ENCODE assay signal across 12 cellular contexts in the genomic region with DNA sequence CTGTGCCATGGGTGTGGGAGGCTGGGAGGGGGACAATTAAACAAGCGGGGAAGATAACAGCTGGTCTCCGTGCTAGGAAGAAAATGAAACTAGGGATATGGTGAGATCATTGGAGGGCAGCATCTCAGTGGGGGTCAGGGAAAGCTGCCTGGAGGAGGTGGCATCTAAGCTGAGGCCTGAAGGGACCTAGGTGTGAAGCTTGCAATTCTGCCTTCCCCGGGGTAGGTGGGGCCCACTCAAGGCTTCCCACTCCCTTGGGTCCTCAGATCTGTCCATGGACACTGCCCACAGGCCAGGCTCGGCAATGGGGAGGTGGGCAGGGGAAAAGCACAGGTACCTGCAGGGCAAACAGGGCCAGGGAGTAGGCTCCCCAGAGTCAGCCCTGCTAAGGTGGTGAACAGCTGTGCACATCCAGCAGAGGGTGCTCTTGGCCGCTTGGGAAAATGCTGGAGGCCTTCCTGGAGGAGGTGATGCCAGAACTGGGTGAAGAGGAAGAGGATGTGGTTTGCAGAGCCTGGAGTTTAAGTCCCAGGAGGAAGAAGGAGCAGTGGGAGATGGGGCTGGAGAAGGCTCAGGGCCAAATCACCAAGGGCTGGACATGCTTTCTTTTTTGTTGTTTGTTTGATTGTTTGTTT. TPM values are rescaled to one million over a fixed set of nuclear protein-coding genes. Genes with fewer than 3 reads are reported as not detected.
DNase-seq lines count a peak whose midpoint lies in the region; ATAC-seq, FAIRE-seq and TF ChIP-seq lines count a peak whose summit lies in the region.
"Had no signal": no experiment of that assay in that cellular context is flagged by ENCODE, and none has a peak within 500 bp of the region (broad histone marks: within the 10 kb centered on the region; RNA-seq: fewer than 3 reads in every experiment).

No MANE protein-coding gene starts in this region.

- no peak for TF ChIP-seq POLR2A in K562 (conservative IDR thresholded peaks at IDR 0.05)

- H2AFZ ChIP-seq in KMS-11 (ENCODE audit: low read depth) (no peak overlapping the region), K562 (ENCODE audit: low read depth, low read length) (no peak overlapping the region)

- no peak for FAIRE-seq in K562 (lab: Jason Lieb, UNC)

- no peaks in the 10 kb centered on the region for H3K27me3 ChIP-seq in KMS-11 (ENCODE audit: insufficient read depth, low read depth)
- peaks cover 4 to 35% of the 10 kb centered on the region in 2 experiments for H3K27me3 ChIP-seq in K562 (ENCODE audit: control insufficient read depth in 2 of 2, insufficient read depth in 2 of 2, low read length in 2 of 2)
- H3K27me3 ChIP-seq: BLaER1 treated with 17β-estradiol and CSF1 and Interleukin-3, amounts not matched to agents 10 nM and 100 nM; Peyer's patch had no signal

- CTCF ChIA-PET in K562 (lab: Yijun Ruan, JAX; ENCODE audit: low intra/inter-chr PET ratio) = no interaction called here

- H3K9me3 ChIP-seq in K562 (replicated peaks; ENCODE audit: control insufficient read depth, insufficient read depth, low read depth, low read length) = no peaks in the 10 kb centered on the region
- H3K9me3 ChIP-seq: BLaER1 treated with 17β-estradiol and CSF1 and Interleukin-3, amounts not matched to agents 10 nM and 100 nM; Peyer's patch had no signal

- H3K79me2 ChIP-seq in KMS-11 (ENCODE audit: insufficient read depth, low read depth) = no peaks in the 10 kb centered on the region
- no peaks in the 10 kb centered on the region for H3K79me2 ChIP-seq in K562 (ENCODE audit: control insufficient read depth, insufficient read depth, low read length)

- H3K4me2 ChIP-seq in KMS-11 (no peak overlapping the region), K562 (ENCODE audit: insufficient read depth, low read length) (no peak overlapping the region)

- peak in 1 of 2 experiments; percentile 42; a peak in 2 of 4 replicates for TF ChIP-seq RAD21 in K562 (CRISPR knock-in tag; conservative IDR thresholded peaks at IDR 0.05 in 1 of 2, IDR thresholded peaks at IDR 0.05 in 1 of 2)

- no TSS peak for BruUV-seq in K562 (replicated peaks; lab: Mats Ljungman, UMichigan)

- POLR2A ChIA-PET in K562 (lab: Yijun Ruan, JAX) = interaction anchor here (1.6 kb wide), 1 partner anchor 13 kb away, joined by 5 read pairs; no protein-coding TSS in a partner anchor

- 15% methylated on average over 4 of the region's 5 CpGs for WGBS in K562 (ENCODE audit: insufficient coverage, low coverage, missing lambda C conversion rate)

- TF ChIP-seq CTCF in KMS-11 (conservative IDR thresholded peaks at IDR 0.05; ENCODE audit: low read depth, low read length) (peak; percentile 24; the same call in 1 of the 2 replicates), K562 (IDR thresholded peaks at IDR 0.05 in 2 of 3, conservative IDR thresholded peaks at IDR 0.05 in 1 of 3; ENCODE audit: insufficient read depth in 2 of 3, low read depth in 1 of 3, low read length in 3 of 3) (peak; percentile 51 to 61 (median 52))

- ATAC-seq in K562 (peak; percentile 77), HG02763 (IDR thresholded peaks at IDR 0.05; ENCODE audit: unreplicated experiment) (no peak)
- peak; percentile 44 for ATAC-seq in stimulated activated effector memory CD8-positive, alpha-beta T cell treated with anti-CD3 and anti-CD28 coated beads, Interleukin-12 subunit alpha, Interleukin-12 subunit beta, amount 100 ng/mL, for 72 hours

- no peaks in the 10 kb centered on the region for H3K9me1 ChIP-seq in K562 (ENCODE audit: control insufficient read depth, insufficient read depth, low read length)

- H3K4me3 ChIP-seq in KMS-11 (IDR thresholded peaks at IDR 0.05; ENCODE audit: insufficient read depth, low read depth, low read length) (no peak overlapping the region), K562 (no peak overlapping the region)
- H3K4me3 ChIP-seq: BLaER1 treated with 17β-estradiol and CSF1 and Interleukin-3, amounts not matched to agents 10 nM and 100 nM; Peyer's patch had no signal

- H3K4me1 ChIP-seq in KMS-11 (ENCODE audit: low read depth, poor library complexity, severe bottlenecking) (no peaks in the 10 kb centered on the region), K562 (replicated peaks in 1 of 2; ENCODE audit: control insufficient read depth in 2 of 2, insufficient read depth in 2 of 2, low read length in 2 of 2) (peaks cover 0 to 9% of the 10 kb centered on the region in 2 experiments; a peak in 1 of 5 replicates)
- H3K4me1 ChIP-seq: Peyer's patch had no signal

- intact Hi-C loops in K562 (cut with micrococcal nuclease) = no loop called here

- peaks cover 8% of the 10 kb centered on the region for H3K4me1 Mint-ChIP-seq in stimulated activated effector memory CD8-positive, alpha-beta T cell treated with anti-CD3 and anti-CD28 coated beads, Interleukin-12 subunit alpha, Interleukin-12 subunit beta, amount 100 ng/mL, for 72 hours

- peak; percentile 43 to 52 for DNase-seq in activated T-cell treated with anti-CD3 and anti-CD28 coated beads, Interleukin-2, amount 50 U/mL, for 48 hours
- DNase-seq in activated T-cell treated with anti-CD3 and anti-CD28 coated beads for 4 hours = no peak
- DNase-seq in K562 (ENCODE audit: extremely low read depth in 1 of 4, low spot score in 3 of 4) = peak; percentile 16 to 53 (median 38)
- no peak for DNase-seq in stimulated activated effector memory CD8-positive, alpha-beta T cell treated with anti-CD3 and anti-CD28 coated beads, Interleukin-12 subunit alpha, Interleukin-12 subunit beta, amount 100 ng/mL, for 72 hours (ENCODE audit: low spot score in 2 of 2)
- no peak for DNase-seq in occipital lobe (lab: John Stamatoyannopoulos, UW)
- DNase-seq in NCI-H748 (lab: John Stamatoyannopoulos, UW; ENCODE audit: unreplicated experiment) = no peak
- DNase-seq: amniotic stem cell, NCI-H1417 treated with DMSO at 0.1 percent for 48 hours, Peyer's patch had no signal

- H3K36me3 Mint-ChIP-seq in stimulated activated effector memory CD8-positive, alpha-beta T cell treated with anti-CD3 and anti-CD28 coated beads, Interleukin-12 subunit alpha, Interleukin-12 subunit beta, amount 100 ng/mL, for 72 hours = no peaks in the 10 kb centered on the region

- H3K9ac ChIP-seq in KMS-11 (no peak overlapping the region), K562 (ENCODE audit: insufficient read depth in 1 of 2, low read depth in 2 of 2, low read length in 2 of 2) (peak overlapping the region in 1 of 2 experiments; percentile 33; a peak in 2 of 4 replicates)
- H3K9ac ChIP-seq: BLaER1 treated with 17β-estradiol and CSF1 and Interleukin-3, amounts not matched to agents 10 nM and 100 nM had no signal

- H3K27ac ChIP-seq in KMS-11 (no peak overlapping the region), K562 (ENCODE audit: extremely low read depth, low read depth, low read length) (no peak overlapping the region)
- H3K27ac ChIP-seq: BLaER1 treated with 17β-estradiol and CSF1 and Interleukin-3, amounts not matched to agents 10 nM and 100 nM; Peyer's patch had no signal

- TF ChIP-seq EP300 in K562 (IDR thresholded peaks at IDR 0.05; ENCODE audit: low read length) = no peak

- H3K27ac Mint-ChIP-seq in stimulated activated effector memory CD8-positive, alpha-beta T cell treated with anti-CD3 and anti-CD28 coated beads, Interleukin-12 subunit alpha, Interleukin-12 subunit beta, amount 100 ng/mL, for 72 hours = no peak overlapping the region

- H3K36me3 ChIP-seq in KMS-11 (ENCODE audit: insufficient read depth) = no peaks in the 10 kb centered on the region
- H3K36me3 ChIP-seq in K562 (ENCODE audit: control insufficient read depth, insufficient read depth, low read length) = no peaks in the 10 kb centered on the region
- H3K36me3 ChIP-seq: BLaER1 treated with 17β-estradiol and CSF1 and Interleukin-3, amounts not matched to agents 10 nM and 100 nM; Peyer's patch had no signal

- no peak overlapping the region for H3K4me3 Mint-ChIP-seq in stimulated activated effector memory CD8-positive, alpha-beta T cell treated with anti-CD3 and anti-CD28 coated beads, Interleukin-12 subunit alpha, Interleukin-12 subunit beta, amount 100 ng/mL, for 72 hours

- H4K20me1 ChIP-seq in KMS-11 (ENCODE audit: insufficient read depth) (no peaks in the 10 kb centered on the region), K562 (replicated peaks; ENCODE audit: control insufficient read depth, insufficient read depth, low read length) (0 out of 2 replicates have a peak, but pooled peaks cover 5% of the 10 kb centered on the region)
- H4K20me1 ChIP-seq: BLaER1 treated with 17β-estradiol and CSF1 and Interleukin-3, amounts not matched to agents 10 nM and 100 nM had no signal

- no peaks in the 10 kb centered on the region for H3K9me3 Mint-ChIP-seq in stimulated activated effector memory CD8-positive, alpha-beta T cell treated with anti-CD3 and anti-CD28 coated beads, Interleukin-12 subunit alpha, Interleukin-12 subunit beta, amount 100 ng/mL, for 72 hours

- in situ Hi-C loops in K562 (cut with MboI) = no loop called here

TF ChIP-seq in K562, 482 proteins besides CTCF, POLR2A, EP300 and RAD21 (continues in another document):
- TF ChIP-seq KDM2B (CRISPR knock-in tag; IDR thresholded peaks at IDR 0.05) (no peak), JUND (IDR thresholded peaks at IDR 0.05; ENCODE audit: borderline replicate concordance, low read depth, low read length) (no peak), JUND (tag; IDR thresholded peaks at IDR 0.05; ENCODE audit: borderline replicate concordance, low read depth, low read length) (no peak), POU5F1 (IDR thresholded peaks at IDR 0.05; ENCODE audit: borderline replicate concordance, low read depth, low read length, partially characterized antibody) (no peak)

RNA-seq across cellular contexts. Expression of a gene that starts 25.7 kb away (rescaled TPM):
- total RNA-seq in K562 (2011; cell fraction: chromatin; rRNA removed; ENCODE audit: low replicate concordance) = 22.4 and 34.8 TPM in 2 replicates
- 21.8 and 28.7 TPM in 2 replicates for total RNA-seq in K562 (2011; cell fraction: nucleolus; rRNA removed)
- 21.8 and 24.6 TPM in 2 replicates for total RNA-seq in K562 (2011; cell fraction: nucleoplasm; rRNA removed)
- total RNA-seq in K562 (2014; rRNA removed) (31.6 and 34.9 TPM in 2 replicates), K562 (2014; rRNA removed; fragmentation: Illumina TruSeq; extraction: Trizol) (31.0 and 31.1 TPM in 2 replicates), K562 (2015; rRNA removed; fragmentation: Illumina TruSeq; extraction: Trizol) (31.0 and 32.8 TPM in 2 replicates), K562 (2021) (31.8 and 34.9 TPM in 2 replicates), occipital lobe (1.1 TPM)
- polyA plus RNA-seq in K562 (2011; rRNA removed) (25.3 and 31.9 TPM in 2 replicates), K562 (2014; fragmentation: Illumina TruSeq; extraction: Trizol) (40.5 and 41.0 TPM in 2 replicates), K562 (2014; fragmentation: Nextera tagmentation; extraction: Ambion mirVana) (1 to 10 TPM; 6.2 to 9.8 TPM), K562 (2014; rRNA removed) (32.5 and 38.1 TPM in 2 replicates)
- 17.4 and 26.8 TPM in 2 replicates for polyA plus RNA-seq in K562 (2011; cell fraction: cytosol; rRNA removed)
- 31.1 and 34.7 TPM in 2 replicates for polyA plus RNA-seq in K562 (2011; cell fraction: nucleus; rRNA removed)
- polyA plus RNA-seq in K562 (2012) = 17.8 and 24.6 TPM in 2 replicates
- 21.7 and 24.9 TPM in 2 replicates for polyA minus RNA-seq in K562 (2011; rRNA and poly(A)+ RNA removed)
- polyA minus RNA-seq in K562 (2011; cell fraction: cytosol; rRNA and poly(A)+ RNA removed) = 6.5 and 13.8 TPM in 2 replicates
- 16.0 and 17.8 TPM in 2 replicates for polyA minus RNA-seq in K562 (2011; cell fraction: nucleus; rRNA and poly(A)+ RNA removed)

Comparison
In these comparisons a context has a peak if more than half of its experiments do, and no peak if none do; other contexts are left out.
1. DNase-seq: peak in activated T-cell treated with anti-CD3 and anti-CD28 coated beads, Interleukin-2, amount 50 U/mL, for 48 hours (2 of 2) and K562 (4 of 4); none in activated T-cell treated with anti-CD3 and anti-CD28 coated beads for 4 hours (single experiment), stimulated activated effector memory CD8-positive, alpha-beta T cell treated with anti-CD3 and anti-CD28 coated beads, Interleukin-12 subunit alpha, Interleukin-12 subunit beta, amount 100 ng/mL, for 72 hours (0 of 2), occipital lobe (single experiment) and NCI-H748 (single experiment).
2. RNA of a gene that starts 25.7 kb away (total RNA-seq): 21.8 to 34.9 TPM in K562; 1.1 TPM in occipital lobe (single experiment); every median in the first group is over 10 times any median in the second.